Comparison of ENCODE assay signal across 1 cellular context in the genomic region with DNA sequence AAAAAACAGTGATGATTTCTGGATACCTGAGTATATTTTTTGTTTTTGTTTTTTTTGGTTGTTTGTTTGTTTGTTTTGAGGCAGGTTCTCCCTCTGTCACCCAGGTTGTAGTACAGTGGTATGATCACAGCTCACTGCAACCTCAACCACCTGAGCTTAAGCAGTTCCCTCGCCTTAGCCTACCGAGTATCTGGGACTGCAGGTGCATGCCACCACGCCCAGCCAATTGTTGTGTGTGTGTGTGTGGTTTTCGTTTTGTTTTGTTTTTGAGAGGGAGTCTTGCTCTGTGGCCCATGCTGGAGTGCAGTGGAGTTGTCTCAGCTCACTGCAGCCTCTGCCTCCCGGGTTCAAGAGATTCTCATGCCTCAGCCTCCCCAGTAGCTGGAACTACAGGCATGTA.
TF ChIP-seq lines count a peak whose summit lies in the region.

No MANE protein-coding gene starts in this region.

TF ChIP-seq in GM12878, 131 proteins besides CTCF, POLR2A, EP300 and RAD21:
- TF ChIP-seq, protein P1, sequence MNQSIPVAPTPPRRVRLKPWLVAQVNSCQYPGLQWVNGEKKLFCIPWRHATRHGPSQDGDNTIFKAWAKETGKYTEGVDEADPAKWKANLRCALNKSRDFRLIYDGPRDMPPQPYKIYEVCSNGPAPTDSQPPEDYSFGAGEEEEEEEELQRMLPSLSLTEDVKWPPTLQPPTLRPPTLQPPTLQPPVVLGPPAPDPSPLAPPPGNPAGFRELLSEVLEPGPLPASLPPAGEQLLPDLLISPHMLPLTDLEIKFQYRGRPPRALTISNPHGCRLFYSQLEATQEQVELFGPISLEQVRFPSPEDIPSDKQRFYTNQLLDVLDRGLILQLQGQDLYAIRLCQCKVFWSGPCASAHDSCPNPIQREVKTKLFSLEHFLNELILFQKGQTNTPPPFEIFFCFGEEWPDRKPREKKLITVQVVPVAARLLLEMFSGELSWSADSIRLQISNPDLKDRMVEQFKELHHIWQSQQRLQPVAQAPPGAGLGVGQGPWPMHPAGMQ (IDR thresholded peaks at IDR 0.05; ENCODE audit: borderline replicate concordance): no peak
- no peak for TF ChIP-seq MYC (IDR thresholded peaks at IDR 0.05; ENCODE audit: insufficient read depth, insufficient read length, insufficient replicate concordance, low read length, severe bottlenecking)
- TF ChIP-seq, protein P2, sequence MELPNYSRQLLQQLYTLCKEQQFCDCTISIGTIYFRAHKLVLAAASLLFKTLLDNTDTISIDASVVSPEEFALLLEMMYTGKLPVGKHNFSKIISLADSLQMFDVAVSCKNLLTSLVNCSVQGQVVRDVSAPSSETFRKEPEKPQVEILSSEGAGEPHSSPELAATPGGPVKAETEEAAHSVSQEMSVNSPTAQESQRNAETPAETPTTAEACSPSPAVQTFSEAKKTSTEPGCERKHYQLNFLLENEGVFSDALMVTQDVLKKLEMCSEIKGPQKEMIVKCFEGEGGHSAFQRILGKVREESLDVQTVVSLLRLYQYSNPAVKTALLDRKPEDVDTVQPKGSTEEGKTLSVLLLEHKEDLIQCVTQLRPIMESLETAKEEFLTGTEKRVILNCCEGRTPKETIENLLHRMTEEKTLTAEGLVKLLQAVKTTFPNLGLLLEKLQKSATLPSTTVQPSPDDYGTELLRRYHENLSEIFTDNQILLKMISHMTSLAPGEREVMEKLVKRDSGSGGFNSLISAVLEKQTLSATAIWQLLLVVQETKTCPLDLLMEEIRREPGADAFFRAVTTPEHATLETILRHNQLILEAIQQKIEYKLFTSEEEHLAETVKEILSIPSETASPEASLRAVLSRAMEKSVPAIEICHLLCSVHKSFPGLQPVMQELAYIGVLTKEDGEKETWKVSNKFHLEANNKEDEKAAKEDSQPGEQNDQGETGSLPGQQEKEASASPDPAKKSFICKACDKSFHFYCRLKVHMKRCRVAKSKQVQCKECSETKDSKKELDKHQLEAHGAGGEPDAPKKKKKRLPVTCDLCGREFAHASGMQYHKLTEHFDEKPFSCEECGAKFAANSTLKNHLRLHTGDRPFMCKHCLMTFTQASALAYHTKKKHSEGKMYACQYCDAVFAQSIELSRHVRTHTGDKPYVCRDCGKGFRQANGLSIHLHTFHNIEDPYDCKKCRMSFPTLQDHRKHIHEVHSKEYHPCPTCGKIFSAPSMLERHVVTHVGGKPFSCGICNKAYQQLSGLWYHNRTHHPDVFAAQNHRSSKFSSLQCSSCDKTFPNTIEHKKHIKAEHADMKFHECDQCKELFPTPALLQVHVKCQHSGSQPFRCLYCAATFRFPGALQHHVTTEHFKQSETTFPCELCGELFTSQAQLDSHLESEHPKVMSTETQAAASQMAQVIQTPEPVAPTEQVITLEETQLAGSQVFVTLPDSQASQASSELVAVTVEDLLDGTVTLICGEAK (IDR thresholded peaks at IDR 0.05; ENCODE audit: borderline replicate concordance): no peak
- no peak for TF ChIP-seq CEBPB (IDR thresholded peaks at IDR 0.05; ENCODE audit: borderline replicate concordance in 1 of 2, low read depth in 2 of 2, low read length in 2 of 2)
- no peak for TF ChIP-seq TARDBP (IDR thresholded peaks at IDR 0.05; ENCODE audit: borderline replicate concordance)
- no peak for TF ChIP-seq CREM (IDR thresholded peaks at IDR 0.05; ENCODE audit: low read depth)
- no peak for TF ChIP-seq FOXK2 (IDR thresholded peaks at IDR 0.05)
- TF ChIP-seq BMI1 (IDR thresholded peaks at IDR 0.05; ENCODE audit: borderline replicate concordance): no peak
- no peak for TF ChIP-seq RELA (IDR thresholded peaks at IDR 0.05; ENCODE audit: borderline replicate concordance, partially characterized antibody)
- no peak for TF ChIP-seq ETV6 (conservative IDR thresholded peaks at IDR 0.05 in 1 of 2, IDR thresholded peaks at IDR 0.05 in 1 of 2; ENCODE audit: borderline replicate concordance in 1 of 2, low read depth in 1 of 2)
- TF ChIP-seq HDAC2 (IDR thresholded peaks at IDR 0.05): no peak
- TF ChIP-seq, protein P3, sequence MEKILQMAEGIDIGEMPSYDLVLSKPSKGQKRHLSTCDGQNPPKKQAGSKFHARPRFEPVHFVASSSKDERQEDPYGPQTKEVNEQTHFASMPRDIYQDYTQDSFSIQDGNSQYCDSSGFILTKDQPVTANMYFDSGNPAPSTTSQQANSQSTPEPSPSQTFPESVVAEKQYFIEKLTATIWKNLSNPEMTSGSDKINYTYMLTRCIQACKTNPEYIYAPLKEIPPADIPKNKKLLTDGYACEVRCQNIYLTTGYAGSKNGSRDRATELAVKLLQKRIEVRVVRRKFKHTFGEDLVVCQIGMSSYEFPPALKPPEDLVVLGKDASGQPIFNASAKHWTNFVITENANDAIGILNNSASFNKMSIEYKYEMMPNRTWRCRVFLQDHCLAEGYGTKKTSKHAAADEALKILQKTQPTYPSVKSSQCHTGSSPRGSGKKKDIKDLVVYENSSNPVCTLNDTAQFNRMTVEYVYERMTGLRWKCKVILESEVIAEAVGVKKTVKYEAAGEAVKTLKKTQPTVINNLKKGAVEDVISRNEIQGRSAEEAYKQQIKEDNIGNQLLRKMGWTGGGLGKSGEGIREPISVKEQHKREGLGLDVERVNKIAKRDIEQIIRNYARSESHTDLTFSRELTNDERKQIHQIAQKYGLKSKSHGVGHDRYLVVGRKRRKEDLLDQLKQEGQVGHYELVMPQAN (conservative IDR thresholded peaks at IDR 0.05): no peak
- no peak for TF ChIP-seq EZH2 (IDR thresholded peaks at IDR 0.05; ENCODE audit: borderline replicate concordance, control insufficient read depth, low read depth, low read length)
- no peak for TF ChIP-seq NR2C2 (IDR thresholded peaks at IDR 0.05; ENCODE audit: borderline replicate concordance, control insufficient read depth, insufficient read length, low read depth)
- no peak for TF ChIP-seq ZSCAN29 (IDR thresholded peaks at IDR 0.05)
- no peak for TF ChIP-seq IKZF2 (IDR thresholded peaks at IDR 0.05)
- TF ChIP-seq ZNF217 (IDR thresholded peaks at IDR 0.05): no peak
